ENCODE assay signal across 16 cellular contexts in the genomic region with DNA sequence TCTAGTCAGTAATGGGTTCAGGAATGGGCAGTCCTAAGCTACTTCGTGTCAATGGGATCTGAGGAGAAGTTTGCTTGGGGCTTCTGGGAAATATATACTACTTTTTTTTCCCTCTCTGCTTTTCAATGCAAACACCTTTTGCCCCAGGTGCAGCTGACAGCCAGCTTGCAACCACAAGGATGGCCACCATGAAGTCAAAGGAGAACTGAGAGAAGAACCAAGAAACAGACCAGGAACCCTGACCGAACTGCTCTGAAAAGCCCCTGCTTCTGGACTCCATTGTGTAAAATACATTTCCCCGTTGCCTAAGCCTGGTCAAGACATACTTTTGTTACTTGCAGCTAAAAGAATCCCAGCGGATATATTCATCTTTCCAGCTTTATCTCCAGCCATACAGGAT. TPM values are rescaled to one million over a fixed set of nuclear protein-coding genes. Genes with fewer than 3 reads are reported as not detected.
DNase-seq lines count a peak whose midpoint lies in the region; ATAC-seq, FAIRE-seq and TF ChIP-seq lines count a peak whose summit lies in the region.
"Had no signal": no experiment of that assay in that cellular context is flagged by ENCODE, and none has a peak within 500 bp of the region (broad histone marks: within the 10 kb centered on the region; RNA-seq: fewer than 3 reads in every experiment).

No MANE protein-coding gene starts in this region.

- peaks cover 62% of the 10 kb centered on the region for H3K4me1 ChIP-seq in GM12878 (ENCODE audit: control insufficient read depth, insufficient read depth, low read length)
- H3K4me1 ChIP-seq in stomach: peaks cover 7 to 30% (median 15%) of the 10 kb centered on the region in 4 donors
- H3K4me1 ChIP-seq in heart left ventricle: peaks cover 0 to 24% (median 12%) of the 10 kb centered on the region in 12 donors

- DNase-seq in GM12878 (ENCODE audit: low read depth, low spot score) (no peak), iPS-NIHi7 (ENCODE audit: extremely low spot score) (no peak), stomach (no peak), NCI-H2107 (lab: John Stamatoyannopoulos, UW) (no peak), heart left ventricle (no peak)
- DNase-seq: activated CD4-positive, CD25-positive, alpha-beta regulatory T cell; activated T-cell treated with anti-CD3 and anti-CD28 coated beads, Interleukin-2, amount 50 U/mL, for 4 hours; CD4-positive, CD25-positive, alpha-beta regulatory T cell; MV-4-11; NCI-H526; retina had no signal

- in situ Hi-C loops in GM12878 (cut with MboI): no loop called here

- POLR2A ChIA-PET in GM12878 (lab: Charles Lee): interaction anchor here (0.5 to 1.0 kb wide), 3 partner anchors 12 to 214 kb away, joined by 3 read pairs; no protein-coding TSS in a partner anchor

- peak; percentile 63 to 82; a peak in 3 of 4 replicates for TF ChIP-seq EP300 in GM12878 (IDR thresholded peaks at IDR 0.05; ENCODE audit: borderline replicate concordance in 1 of 2, control insufficient read depth in 1 of 2, low read depth in 2 of 2, low read length in 2 of 2)
- no peak for TF ChIP-seq EP300 in stomach (IDR thresholded peaks at IDR 0.05)

- RAD21 ChIA-PET in GM12878 (lab: Charles Lee; ENCODE audit: unreplicated experiment): interaction anchor here (0.9 to 1.2 kb wide), 2 partner anchors 30 to 83 kb away, joined by 3 read pairs; no protein-coding TSS in a partner anchor

- H3K27me3 ChIP-seq in GM12878 (replicated peaks in 1 of 2; ENCODE audit: control insufficient read depth in 2 of 2, insufficient read depth in 2 of 2, low read length in 1 of 2) (no peaks in the 10 kb centered on the region), stomach (no peaks in the 10 kb centered on the region), heart left ventricle (peaks cover 0 to 2% (median 0%) of the 10 kb centered on the region in 9 donors)

- peak overlapping the region; percentile 51; the same call in 1 of the 2 replicates for H3K27ac ChIP-seq in GM12878 (ENCODE audit: control insufficient read depth, insufficient read depth)
- H3K27ac ChIP-seq in stomach: no peak overlapping the region
- no peak overlapping the region for H3K27ac ChIP-seq in heart left ventricle
- H3K27ac ChIP-seq: HL-60 had no signal

- H4K20me1 ChIP-seq in GM12878 (ENCODE audit: control insufficient read depth, insufficient read depth): no peaks in the 10 kb centered on the region

- peak; percentile 74 for ATAC-seq in GM18907 (IDR thresholded peaks at IDR 0.05; ENCODE audit: unreplicated experiment)
- peak; percentile 76 for ATAC-seq in GM21717 (IDR thresholded peaks at IDR 0.05; ENCODE audit: unreplicated experiment)
- peak; percentile 84 for ATAC-seq in HG03103 (IDR thresholded peaks at IDR 0.05; ENCODE audit: low read depth, unreplicated experiment)
- ATAC-seq in GM12878: peak; percentile 87
- no peak for ATAC-seq in heart left ventricle
- ATAC-seq: activated T-cell treated with anti-CD3 and anti-CD28 coated beads, Interleukin-2, amount 50 U/mL, for 4 hours had no signal

- H3K9ac ChIP-seq in GM12878 (ENCODE audit: control insufficient read depth, insufficient read depth, low read length): no peak overlapping the region

- H3K4me3 ChIP-seq in GM12878 (no peak overlapping the region), stomach (no peak overlapping the region), heart left ventricle (no peak overlapping the region)

- no peaks in the 10 kb centered on the region for H3K79me2 ChIP-seq in GM12878 (ENCODE audit: control insufficient read depth, insufficient read depth, low read length)

- BruUV-seq in GM12878 (replicated peaks; lab: Mats Ljungman, UMichigan): no TSS peak

- H3K36me3 ChIP-seq in GM12878 (ENCODE audit: control insufficient read depth in 2 of 2, insufficient read depth in 2 of 2, low read length in 1 of 2) (no peaks in the 10 kb centered on the region), stomach (no peaks in the 10 kb centered on the region), heart left ventricle (no peaks in the 10 kb centered on the region)

- SMC1A ChIA-PET in GM12878 (lab: Charles Lee; ENCODE audit: uncharacterized antibody, unreplicated experiment): interaction anchor here (1.0 to 2.4 kb wide), 8 partner anchors 11 to 119 kb away, joined by 3 to 13 read pairs (median 4); a partner anchor contains a TSS

- peak overlapping the region; percentile 68 for H3K4me2 ChIP-seq in GM12878 (ENCODE audit: control insufficient read depth, insufficient read depth)

- no peak overlapping the region for H2AFZ ChIP-seq in GM12878 (ENCODE audit: control insufficient read depth, low read depth, low read length)

- TF ChIP-seq POLR2A in GM12878 (IDR thresholded peaks at IDR 0.05; ENCODE audit: low read depth, low read length): no peak
- no peak for TF ChIP-seq POLR2A in stomach (IDR thresholded peaks at IDR 0.05)
- no peak for TF ChIP-seq POLR2A in heart left ventricle (IDR thresholded peaks at IDR 0.05)

- WGBS in GM12878 (ENCODE audit: insufficient coverage, insufficient replicate concordance, low lambda C conversion rate, missing lambda C conversion rate): 2% methylated on average over 4 of the region's 4 CpGs
- 88 to 96% (median 93%) methylated on average over 4 of the region's 4 CpGs for WGBS in stomach, 5 donors
- 88 to 95% (median 94%) methylated on average over 4 of the region's 4 CpGs for WGBS in heart left ventricle, 4 donors

- intact Hi-C loops in GM12878 (cut with micrococcal nuclease; ENCODE audit: unreplicated experiment): loop anchor here (2.0 kb wide), 2 partner anchors 36 to 78 kb away; no protein-coding TSS in a partner anchor
- intact Hi-C loops in stomach (cut with DNase I; ENCODE audit: low total_unique reads): no loop called here
- intact Hi-C loops in heart left ventricle (cut with DNase I): no loop called here

- CTCF ChIA-PET in GM12878 (lab: Yijun Ruan, JAX): interaction anchor here (0.8 to 3.3 kb wide), 4 partner anchors 8 to 44 kb away, joined by 3 to 10 read pairs (median 4); no protein-coding TSS in a partner anchor

- TF ChIP-seq CTCF in GM12878 (IDR thresholded peaks at IDR 0.05 in 2 of 3, conservative IDR thresholded peaks at IDR 0.05 in 1 of 3; ENCODE audit: control insufficient read depth in 2 of 3, extremely low read depth in 1 of 3, insufficient read depth in 1 of 3, low read depth in 3 of 3, low read length in 3 of 3) (no peak), stomach (IDR thresholded peaks at IDR 0.05) (no peak), heart left ventricle (IDR thresholded peaks at IDR 0.05) (no peak)

- FAIRE-seq in GM12878 (lab: Jason Lieb, UNC): peak; percentile 54
- FAIRE-seq: bronchial epithelial cell had no signal

- no peaks in the 10 kb centered on the region for H3K9me3 ChIP-seq in GM12878 (replicated peaks; ENCODE audit: control insufficient read depth, insufficient read depth, low read length)
- H3K9me3 ChIP-seq in stomach: no peaks in the 10 kb centered on the region
- no peaks in the 10 kb centered on the region for H3K9me3 ChIP-seq in heart left ventricle

- TF ChIP-seq RAD21 in GM12878 (IDR thresholded peaks at IDR 0.05; ENCODE audit: insufficient read depth, low read depth, low read length): 0 out of 2 replicates have a peak, but pooled peaks have one; percentile 7

TF ChIP-seq in GM12878, 131 proteins besides CTCF, POLR2A, EP300 and RAD21 (continues in another document):
- TF ChIP-seq, protein P1, sequence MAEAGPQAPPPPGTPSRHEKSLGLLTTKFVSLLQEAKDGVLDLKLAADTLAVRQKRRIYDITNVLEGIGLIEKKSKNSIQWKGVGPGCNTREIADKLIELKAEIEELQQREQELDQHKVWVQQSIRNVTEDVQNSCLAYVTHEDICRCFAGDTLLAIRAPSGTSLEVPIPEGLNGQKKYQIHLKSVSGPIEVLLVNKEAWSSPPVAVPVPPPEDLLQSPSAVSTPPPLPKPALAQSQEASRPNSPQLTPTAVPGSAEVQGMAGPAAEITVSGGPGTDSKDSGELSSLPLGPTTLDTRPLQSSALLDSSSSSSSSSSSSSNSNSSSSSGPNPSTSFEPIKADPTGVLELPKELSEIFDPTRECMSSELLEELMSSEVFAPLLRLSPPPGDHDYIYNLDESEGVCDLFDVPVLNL (IDR thresholded peaks at IDR 0.05; ENCODE audit: low read depth, low read length): no peak
- TF ChIP-seq ETV6 (conservative IDR thresholded peaks at IDR 0.05 in 1 of 2, IDR thresholded peaks at IDR 0.05 in 1 of 2; ENCODE audit: borderline replicate concordance in 1 of 2, low read depth in 1 of 2) (peak in 1 of 2 experiments; percentile 71; a peak in 2 of 4 replicates), CHD4 (IDR thresholded peaks at IDR 0.05) (no peak), TBL1XR1 (IDR thresholded peaks at IDR 0.05; ENCODE audit: low read depth, low read length) (no peak; the same call in 1 of the 2 replicates), YBX1 (IDR thresholded peaks at IDR 0.05) (no peak), MYB (IDR thresholded peaks at IDR 0.05; ENCODE audit: borderline replicate concordance, low read depth, low read length) (0 out of 2 replicates have a peak, but pooled peaks have one; percentile 22)

RNA-seq across cellular contexts. Expression of a gene that starts 20.1 kb away (rescaled TPM):
- total RNA-seq in GM12878 (2013; cell fraction: nucleolus; rRNA removed): 514 and 528 TPM in 2 replicates
- total RNA-seq in GM12878 (2014; rRNA removed): 92.1 and 101 TPM in 2 replicates
- 133 and 148 TPM in 2 replicates for total RNA-seq in GM12878 (2014; rRNA removed; fragmentation: Illumina TruSeq; extraction: Trizol)
- 293 and 295 TPM in 2 replicates for total RNA-seq in GM12878 (2021)
- polyA plus RNA-seq in GM12878 (2011; ENCODE audit: low read depth): 121 TPM
- polyA plus RNA-seq in GM12878 (2011; rRNA removed): 190 and 193 TPM in 2 replicates
- 279 and 303 TPM in 2 replicates for polyA plus RNA-seq in GM12878 (2011; cell fraction: cytosol; rRNA removed)
- polyA plus RNA-seq in GM12878 (2011; cell fraction: nucleus; rRNA removed): 148 and 190 TPM in 2 replicates
- 190 and 271 TPM in 2 replicates for polyA plus RNA-seq in GM12878 (2012)
- 264 and 295 TPM in 2 replicates for polyA plus RNA-seq in GM12878 (2014; fragmentation: Illumina TruSeq; extraction: Trizol)
- 10 to 100 TPM; 57.1 to 65.3 TPM for polyA plus RNA-seq in GM12878 (2014; fragmentation: Nextera tagmentation; extraction: Ambion mirVana)
- 188 and 201 TPM in 2 replicates for polyA plus RNA-seq in GM12878 (2014; rRNA removed)
- 100 to 1,000 TPM in 1 of 2 experiments, 10 to 100 TPM in 1; 95.6 to 108 TPM for polyA plus RNA-seq in GM12878 (2016; fragmentation: Nextera tagmentation; extraction: Ambion mirVana)
- polyA minus RNA-seq in GM12878 (2011; rRNA and poly(A)+ RNA removed): 318 and 386 TPM in 2 replicates
- 126 and 137 TPM in 2 replicates for polyA minus RNA-seq in GM12878 (2011; cell fraction: cytosol; rRNA and poly(A)+ RNA removed)
- 179 and 299 TPM in 2 replicates for polyA minus RNA-seq in GM12878 (2011; cell fraction: nucleus; rRNA and poly(A)+ RNA removed)
- total RNA-seq in stomach: 100 to 1,000 TPM in 3 of 5 donors, 10 to 100 TPM in 2; 47.5 to 229 (median 176) TPM
- polyA plus RNA-seq in stomach: 100 to 1,000 TPM in 1 of 3 donors, 10 to 100 TPM in 2; 52.4 to 125 (median 65.5) TPM
- total RNA-seq in heart left ventricle: 100 to 1,000 TPM in 2 of 9 donors, 10 to 100 TPM in 7; 15.1 to 210 (median 26.2) TPM
- 10 to 100 TPM in 1 of 2 donors, 1 to 10 TPM in 1; 3.9 to 37.4 TPM for polyA plus RNA-seq in heart left ventricle

Comparison
In these comparisons a context has a peak if more than half of its experiments do, and no peak if none do; other contexts are left out.
1. ATAC-seq: peak in GM18907 (single experiment), GM21717 (single experiment), HG03103 (single experiment) and GM12878 (single experiment); none in heart left ventricle (0 of 4).